ENCODE assay signal across 9 cellular contexts in the genomic region with DNA sequence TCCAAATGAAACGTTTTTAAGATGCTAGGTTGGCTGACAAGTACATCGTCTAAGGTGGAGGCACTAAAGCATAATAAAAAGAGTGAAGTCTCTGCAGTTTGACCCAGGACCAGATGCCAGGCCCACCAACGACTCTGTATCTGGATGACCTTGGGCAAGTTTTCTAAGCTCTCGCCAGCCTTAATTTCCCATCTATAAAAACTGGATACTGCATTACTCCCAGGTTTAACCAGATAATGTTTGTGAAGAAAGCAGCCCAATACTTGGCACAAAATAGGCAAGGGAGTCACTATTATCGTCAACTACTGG. TPM values are rescaled to one million over a fixed set of nuclear protein-coding genes. Genes with fewer than 3 reads are reported as not detected.
A peak's percentile ranks its signal among the peaks of the same experiment; 100 is the strongest.
DNase-seq lines count a peak whose midpoint lies in the region; ATAC-seq, FAIRE-seq and TF ChIP-seq lines count a peak whose summit lies in the region.
"Had no signal": no experiment of that assay in that cellular context is flagged by ENCODE, and none has a peak within 500 bp of the region (broad histone marks: within the 10 kb centered on the region; RNA-seq: fewer than 3 reads in every experiment).

No MANE protein-coding gene starts in this region.

- DNase-seq in heart right ventricle, result no peak
- no peak for DNase-seq in left cardiac atrium
- no peak for DNase-seq in MCF 10A (ENCODE audit: unreplicated experiment)
- no peak for DNase-seq in mesothelial cell of epicardium (ENCODE audit: low spot score in 2 of 2, unreplicated experiment in 2 of 2)
- no peak for DNase-seq in uterus
- DNase-seq in NCI-H1105 treated with DMSO at 0.1 percent for 48 hours (lab: John Stamatoyannopoulos, UW), result no peak
- no peak for DNase-seq in GM19239 (ENCODE audit: insufficient read length, low spot score)

- H3K4me1 ChIP-seq in heart right ventricle (peaks cover 7 to 63% (median 42%) of the 10 kb centered on the region in 9 donors), uterus (peaks cover 0 to 5% of the 10 kb centered on the region in 2 donors)

- POLR2A ChIA-PET in MCF 10A (lab: Yijun Ruan, JAX), result interaction anchor here (0.6 to 12.8 kb wide), 52 partner anchors 10 to 813 kb away, joined by 3 to 174 read pairs (median 4); a partner anchor contains a TSS

- H3K36me3 Mint-ChIP-seq in MCF 10A (ENCODE audit: insufficient read depth, unreplicated experiment) (no peaks in the 10 kb centered on the region), mesothelial cell of epicardium (no peaks in the 10 kb centered on the region)

- H3K36me3 ChIP-seq in heart right ventricle (no peaks in the 10 kb centered on the region), uterus (no peaks in the 10 kb centered on the region)

- H3K27ac ChIP-seq in heart right ventricle (peak overlapping the region; percentile 77 to 98 (median 92)), uterus (peak overlapping the region; percentile 97 to 98)

- H3K27me3 Mint-ChIP-seq in MCF 10A (ENCODE audit: insufficient read depth, unreplicated experiment) (no peaks in the 10 kb centered on the region), mesothelial cell of epicardium (ENCODE audit: low read depth) (peaks cover 15% of the 10 kb centered on the region)

- intact Hi-C loops in heart right ventricle (cut with DNase I), result loop anchor here in 9 of 10 donors (1.0 to 10.0 kb wide), 12 partner anchors 134 to 891 kb away; a partner anchor contains a TSS
- intact Hi-C loops in left cardiac atrium (cut with DNase I), result loop anchor here in 1 of 2 donors (2.0 kb wide), 1 partner anchor 303 kb away; a partner anchor contains a TSS
- intact Hi-C loops in MCF 10A (cut with micrococcal nuclease), result loop anchor here (1.0 to 5.0 kb wide), 3 partner anchors 135 to 511 kb away; a partner anchor contains a TSS
- intact Hi-C loops in uterus (cut with DNase I; ENCODE audit: low total_unique reads), result loop anchor here (10.0 kb wide), 1 partner anchor 151 kb away; no protein-coding TSS in a partner anchor

- no peak for FAIRE-seq in GM19239 (lab: Jason Lieb, UNC)

- TF ChIP-seq CTCF in heart right ventricle (IDR thresholded peaks at IDR 0.05), result no peak
- TF ChIP-seq CTCF in MCF 10A (IDR thresholded peaks at IDR 0.05; ENCODE audit: unreplicated experiment), result no peak
- TF ChIP-seq CTCF in mesothelial cell of epicardium (IDR thresholded peaks at IDR 0.05; ENCODE audit: unreplicated experiment), result no peak
- no peak for TF ChIP-seq CTCF in uterus (IDR thresholded peaks at IDR 0.05)

- H3K4me1 Mint-ChIP-seq in MCF 10A (ENCODE audit: insufficient read depth, unreplicated experiment), result peaks cover 50% of the 10 kb centered on the region
- H3K4me1 Mint-ChIP-seq in mesothelial cell of epicardium, result peaks cover 40% of the 10 kb centered on the region

- TSS peak; percentile 89 for BruUV-seq in MCF 10A (replicated peaks; lab: Mats Ljungman, UMichigan)

- no peak for TF ChIP-seq POLR2A in uterus (IDR thresholded peaks at IDR 0.05)

- H3K4me3 ChIP-seq in heart right ventricle (peak overlapping the region; percentile 27 to 82 (median 67)), uterus (peak overlapping the region; percentile 82 to 85)

- CTCF ChIA-PET in MCF 10A (lab: Yijun Ruan, JAX), result interaction anchor here (0.7 to 1.3 kb wide), 6 partner anchors 22 to 509 kb away, joined by 3 to 8 read pairs (median 4); no protein-coding TSS in a partner anchor

- ATAC-seq in heart right ventricle (no peak), left cardiac atrium (no peak), HG03095 (IDR thresholded peaks at IDR 0.05; ENCODE audit: unreplicated experiment) (no peak)

- no peaks in the 10 kb centered on the region for H3K9me3 ChIP-seq in heart right ventricle
- H3K9me3 ChIP-seq in uterus, result no peaks in the 10 kb centered on the region

- H3K9me3 Mint-ChIP-seq in MCF 10A (ENCODE audit: unreplicated experiment) (no peaks in the 10 kb centered on the region), mesothelial cell of epicardium (no peaks in the 10 kb centered on the region)

- peaks cover 0 to 7% (median 0%) of the 10 kb centered on the region in 7 donors for H3K27me3 ChIP-seq in heart right ventricle
- H3K27me3 ChIP-seq in uterus, result no peaks in the 10 kb centered on the region

- H3K27ac Mint-ChIP-seq in MCF 10A (ENCODE audit: low read depth, unreplicated experiment) (peak overlapping the region; percentile 95), mesothelial cell of epicardium (peak overlapping the region; percentile 97)

- peak overlapping the region; percentile 87 for H3K4me3 Mint-ChIP-seq in MCF 10A (ENCODE audit: unreplicated experiment)
- peak overlapping the region; percentile 91 for H3K4me3 Mint-ChIP-seq in mesothelial cell of epicardium

- WGBS in heart right ventricle, 2 donors, result 41% methylated on average over 5 of the region's 5 CpGs

RNA-seq across cellular contexts. Expression of a gene that starts 49.0 kb away (rescaled TPM):
- total RNA-seq in heart right ventricle (1 to 10 TPM; 1.3 to 9.7 (median 3.1) TPM), left cardiac atrium (1 to 10 TPM; 2.2 to 2.4 TPM), MCF 10A (2022) (33.1 and 41.3 TPM in 2 replicates), mesothelial cell of epicardium (6.5 to 8.0 TPM (median 7.2 TPM) in 3 replicates), uterus (1 to 10 TPM in 1 of 4 donors, under 1 TPM in 3; under 0.01 to 2.6 (median 0.11) TPM)
- polyA plus RNA-seq in heart right ventricle, result 1 to 10 TPM; 1.1 to 1.2 TPM
- total RNA-seq: dermis microvascular lymphatic vessel endothelial cell had no signal
